ENCODE assay signal across 15 cellular contexts in genomic region chr6:71766796-71767195, GRCh38.
DNase-seq lines count a peak whose midpoint lies in the region; ATAC-seq and TF ChIP-seq lines count a peak whose summit lies in the region.
"Had no signal": no experiment of that assay in that cellular context is flagged by ENCODE, and none has a peak within 500 bp of the region (broad histone marks: within the 10 kb centered on the region; RNA-seq: fewer than 3 reads in every experiment).

No MANE protein-coding gene starts in this region.

- H2BK15ac ChIP-seq in mesendoderm (replicated peaks; ENCODE audit: low read depth): no peak overlapping the region

- no peak overlapping the region for H4K5ac ChIP-seq in mesendoderm (ENCODE audit: low read length)

- no peak overlapping the region for H2AK5ac ChIP-seq in mesendoderm (ENCODE audit: low read length)

- H4K20me1 ChIP-seq in hepatocyte (ENCODE audit: insufficient read depth, poor library complexity, severe bottlenecking): no peaks in the 10 kb centered on the region
- no peaks in the 10 kb centered on the region for H4K20me1 ChIP-seq in GM23338 (replicated peaks; ENCODE audit: insufficient read depth)

- H3K9ac ChIP-seq in mesendoderm (ENCODE audit: low read length): no peak overlapping the region

- 31% methylated on average over 3 of the region's 3 CpGs for WGBS in hepatocyte (ENCODE audit: low lambda C conversion rate, missing lambda C conversion rate)
- no CpG with 5 or more reads among the region's 3 CpGs for WGBS in mesendoderm (ENCODE audit: extremely low coverage, insufficient coverage, low lambda C conversion rate)

- no peaks in the 10 kb centered on the region for H3K27me3 Mint-ChIP-seq in GM23338 (ENCODE audit: insufficient read depth, low read depth, poor library complexity)
- H3K27me3 Mint-ChIP-seq: CD4-positive, alpha-beta memory T cell had no signal

- ATAC-seq in GM23338: no peak
- ATAC-seq in HG03045 (IDR thresholded peaks at IDR 0.05; ENCODE audit: unreplicated experiment): no peak

- H3K4me3 Mint-ChIP-seq in GM23338: no peak overlapping the region
- H3K4me3 Mint-ChIP-seq: CD4-positive, alpha-beta memory T cell had no signal

- H3K27ac ChIP-seq in hepatocyte (peak overlapping the region; percentile 13), mesendoderm (ENCODE audit: low read depth, low read length) (no peak overlapping the region), GM23338 (ENCODE audit: low read depth) (no peak overlapping the region)

- no peaks in the 10 kb centered on the region for H3K4me1 ChIP-seq in hepatocyte (ENCODE audit: insufficient read depth)
- peaks cover 5% of the 10 kb centered on the region for H3K4me1 ChIP-seq in mesendoderm (ENCODE audit: control insufficient read depth, low read depth, low read length)
- H3K4me1 ChIP-seq in GM23338 (ENCODE audit: insufficient read depth): no peaks in the 10 kb centered on the region
- H3K4me1 ChIP-seq: Caco-2 had no signal

- no peak overlapping the region for H4K8ac ChIP-seq in mesendoderm (ENCODE audit: low read depth, low read length)

- H3K23ac ChIP-seq in mesendoderm (ENCODE audit: low read length): no peak overlapping the region

- H2BK120ac ChIP-seq in mesendoderm (ENCODE audit: low read depth, low read length): no peak overlapping the region

- H3K27ac Mint-ChIP-seq in GM23338: no peak overlapping the region
- H3K27ac Mint-ChIP-seq: CD4-positive, alpha-beta memory T cell had no signal

- H3K36me3 Mint-ChIP-seq in GM23338 (ENCODE audit: low read depth): no peaks in the 10 kb centered on the region
- H3K36me3 Mint-ChIP-seq: CD4-positive, alpha-beta memory T cell had no signal

- DNase-seq in HEK293T (ENCODE audit: extremely low spot score) (no peak), NCI-H187 treated with DMSO at 0.1 percent for 48 hours (lab: John Stamatoyannopoulos, UW) (peak; percentile 1), hepatocyte (ENCODE audit: low spot score) (peak; percentile 29), mesendoderm (no peak), NCI-H2196 treated with DMSO at 0.1 percent for 48 hours (lab: John Stamatoyannopoulos, UW; ENCODE audit: unreplicated experiment) (no peak), GM23338 (ENCODE audit: low spot score) (no peak), medulla oblongata (ENCODE audit: extremely low spot score) (no peak)
- DNase-seq: C1 segment of cervical spinal cord; Caco-2; CD4-positive, alpha-beta memory T cell; DMS153; DND-41; H7; HCEC 1CT had no signal

- no peaks in the 10 kb centered on the region for H3K9me3 Mint-ChIP-seq in GM23338

- peak overlapping the region; percentile 31 for H3K4ac ChIP-seq in mesendoderm (ENCODE audit: low read depth, low read length)

- H2AFZ ChIP-seq in hepatocyte (no peak overlapping the region), GM23338 (no peak overlapping the region)

- H3K18ac ChIP-seq in mesendoderm (ENCODE audit: low read length): no peak overlapping the region

- H3K79me1 ChIP-seq in mesendoderm (ENCODE audit: low read length): no peaks in the 10 kb centered on the region

- POLR2A ChIA-PET in HEK293T (lab: Yijun Ruan, JAX): no interaction called here

- H3K79me2 ChIP-seq in hepatocyte: no peaks in the 10 kb centered on the region
- no peaks in the 10 kb centered on the region for H3K79me2 ChIP-seq in mesendoderm (ENCODE audit: control insufficient read depth, insufficient read depth, low read length)
- no peaks in the 10 kb centered on the region for H3K79me2 ChIP-seq in GM23338 (replicated peaks; ENCODE audit: insufficient read depth)

- H3K4me3 ChIP-seq in hepatocyte: no peak overlapping the region
- no peak overlapping the region for H3K4me3 ChIP-seq in mesendoderm (ENCODE audit: low read length)
- no peak overlapping the region for H3K4me3 ChIP-seq in GM23338

- H3K9me2 ChIP-seq in hepatocyte (replicated peaks; ENCODE audit: insufficient read depth): no peaks in the 10 kb centered on the region
- H3K9me2 ChIP-seq in GM23338 (ENCODE audit: insufficient read depth): peaks cover 7% of the 10 kb centered on the region; the same call in 1 of the 2 replicates

- H3K9me3 ChIP-seq in hepatocyte (ENCODE audit: low read depth): no peaks in the 10 kb centered on the region
- H3K9me3 ChIP-seq: Caco-2 had no signal

- H3K56ac ChIP-seq in mesendoderm (ENCODE audit: low read length): no peak overlapping the region

- no peaks in the 10 kb centered on the region for H3K27me3 ChIP-seq in hepatocyte
- no peaks in the 10 kb centered on the region for H3K27me3 ChIP-seq in mesendoderm (ENCODE audit: insufficient read depth, low read length, poor library complexity)
- no peaks in the 10 kb centered on the region for H3K27me3 ChIP-seq in GM23338 (ENCODE audit: insufficient read depth)

- H2BK5ac ChIP-seq in mesendoderm (ENCODE audit: low read length): no peak overlapping the region

- no peaks in the 10 kb centered on the region for H3F3A ChIP-seq in GM23338 (replicated peaks; ENCODE audit: low read depth)

- CTCF ChIA-PET in HEK293T (lab: Yijun Ruan, JAX): no interaction called here

- H3K36me3 ChIP-seq in hepatocyte (replicated peaks; ENCODE audit: insufficient read depth, low read depth) (no peaks in the 10 kb centered on the region), mesendoderm (ENCODE audit: control insufficient read depth, insufficient read depth, low read length) (no peaks in the 10 kb centered on the region), GM23338 (ENCODE audit: insufficient read depth) (no peaks in the 10 kb centered on the region)

- H3K4me2 ChIP-seq in hepatocyte (no peak overlapping the region), mesendoderm (ENCODE audit: low read length) (no peak overlapping the region), GM23338 (no peak overlapping the region)

- no peaks in the 10 kb centered on the region; the same call in 2 of the 3 replicates for H3K4me1 Mint-ChIP-seq in GM23338
- H3K4me1 Mint-ChIP-seq: CD4-positive, alpha-beta memory T cell had no signal

- TF ChIP-seq CTCF in hepatocyte (IDR thresholded peaks at IDR 0.05; ENCODE audit: poor library complexity): no peak
- TF ChIP-seq CTCF in GM23338 (conservative IDR thresholded peaks at IDR 0.05; ENCODE audit: low read depth in 2 of 2): no peak

TF ChIP-seq in HEK293T, 16 proteins besides CTCF, POLR2A, EP300 and RAD21:
- TF ChIP-seq, protein P1, sequence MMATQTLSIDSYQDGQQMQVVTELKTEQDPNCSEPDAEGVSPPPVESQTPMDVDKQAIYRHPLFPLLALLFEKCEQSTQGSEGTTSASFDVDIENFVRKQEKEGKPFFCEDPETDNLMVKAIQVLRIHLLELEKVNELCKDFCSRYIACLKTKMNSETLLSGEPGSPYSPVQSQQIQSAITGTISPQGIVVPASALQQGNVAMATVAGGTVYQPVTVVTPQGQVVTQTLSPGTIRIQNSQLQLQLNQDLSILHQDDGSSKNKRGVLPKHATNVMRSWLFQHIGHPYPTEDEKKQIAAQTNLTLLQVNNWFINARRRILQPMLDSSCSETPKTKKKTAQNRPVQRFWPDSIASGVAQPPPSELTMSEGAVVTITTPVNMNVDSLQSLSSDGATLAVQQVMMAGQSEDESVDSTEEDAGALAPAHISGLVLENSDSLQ (IDR thresholded peaks at IDR 0.05): peak; percentile 87
- TF ChIP-seq ELF4 (IDR thresholded peaks at IDR 0.05): no peak
TF ChIP-seq in HEK293T: peak in this region for 1.

TF ChIP-seq in GM23338, 12 proteins besides CTCF, POLR2A, EP300 and RAD21 (continues in another document):
- TF ChIP-seq, protein P2, sequence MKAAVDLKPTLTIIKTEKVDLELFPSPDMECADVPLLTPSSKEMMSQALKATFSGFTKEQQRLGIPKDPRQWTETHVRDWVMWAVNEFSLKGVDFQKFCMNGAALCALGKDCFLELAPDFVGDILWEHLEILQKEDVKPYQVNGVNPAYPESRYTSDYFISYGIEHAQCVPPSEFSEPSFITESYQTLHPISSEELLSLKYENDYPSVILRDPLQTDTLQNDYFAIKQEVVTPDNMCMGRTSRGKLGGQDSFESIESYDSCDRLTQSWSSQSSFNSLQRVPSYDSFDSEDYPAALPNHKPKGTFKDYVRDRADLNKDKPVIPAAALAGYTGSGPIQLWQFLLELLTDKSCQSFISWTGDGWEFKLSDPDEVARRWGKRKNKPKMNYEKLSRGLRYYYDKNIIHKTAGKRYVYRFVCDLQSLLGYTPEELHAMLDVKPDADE (IDR thresholded peaks at IDR 0.05): no peak
- TF ChIP-seq REST (IDR thresholded peaks at IDR 0.05; ENCODE audit: unreplicated experiment): no peak
- no peak for TF ChIP-seq JUNB (IDR thresholded peaks at IDR 0.05; ENCODE audit: unreplicated experiment)
- TF ChIP-seq ZNF331 (CRISPR knock-in tag; IDR thresholded peaks at IDR 0.05; ENCODE audit: low read depth): no peak
- TF ChIP-seq ZNF114 (CRISPR knock-in tag; IDR thresholded peaks at IDR 0.05): no peak
- no peak for TF ChIP-seq EZH2phosphoT487 (IDR thresholded peaks at IDR 0.05; ENCODE audit: unreplicated experiment)
- TF ChIP-seq EZH2 (IDR thresholded peaks at IDR 0.05; ENCODE audit: low read depth, unreplicated experiment): no peak
- no peak for TF ChIP-seq CREB1 (CRISPR knock-in tag; IDR thresholded peaks at IDR 0.05; ENCODE audit: low read depth)
- TF ChIP-seq POLR2AphosphoS5 (IDR thresholded peaks at IDR 0.05; ENCODE audit: low read depth): no peak

Comparison
In these comparisons a context has a peak if more than half of its experiments do, and no peak if none do; other contexts are left out.
1. DNase-seq: peak in NCI-H187 treated with DMSO at 0.1 percent for 48 hours (single experiment) and hepatocyte (single experiment); none in HEK293T (single experiment), mesendoderm (single experiment), NCI-H2196 treated with DMSO at 0.1 percent for 48 hours (single experiment), GM23338 (single experiment) and medulla oblongata (single experiment).